In genomic region chr19:16247353-16248182, GRCh38 we compare ENCODE assay signal across 8 cellular contexts. TPM values are rescaled to one million over a fixed set of nuclear protein-coding genes. Genes with fewer than 3 reads are reported as not detected.
DNase-seq lines count a peak whose midpoint lies in the region; ATAC-seq and TF ChIP-seq lines count a peak whose summit lies in the region.

No MANE protein-coding gene starts in this region.

- TF ChIP-seq EP300 in Ishikawa (IDR thresholded peaks at IDR 0.05; ENCODE audit: borderline replicate concordance) = no peak

- no peak overlapping the region for H3K4me3 ChIP-seq in fibroblast of lung (replicated peaks in 1 of 4; ENCODE audit: control extremely low read depth in 1 of 4, insufficient read depth in 1 of 4, low read depth in 3 of 4, low read length in 4 of 4)

- H3K4me3 Mint-ChIP-seq in nephron progenitor cell = no peak overlapping the region

- no peaks in the 10 kb centered on the region for H3K9me3 Mint-ChIP-seq in nephron progenitor cell

- no peak overlapping the region for H3K4me2 ChIP-seq in fibroblast of lung (ENCODE audit: extremely low read depth, insufficient read depth, low read length)

- H3K27me3 ChIP-seq in fibroblast of lung (ENCODE audit: control insufficient read depth, insufficient read depth, low read length) = no peaks in the 10 kb centered on the region

- TF ChIP-seq RAD21 in Ishikawa (IDR thresholded peaks at IDR 0.05; ENCODE audit: low read depth) = peak; percentile 99

- ATAC-seq in HG02759 (IDR thresholded peaks at IDR 0.05; ENCODE audit: unreplicated experiment) = no peak

- peaks cover 20% of the 10 kb centered on the region for H3K27me3 Mint-ChIP-seq in nephron progenitor cell (ENCODE audit: low read depth, poor library complexity)

- H3K4me1 Mint-ChIP-seq in nephron progenitor cell = peaks cover 3% of the 10 kb centered on the region

- no peaks in the 10 kb centered on the region for H3K36me3 Mint-ChIP-seq in nephron progenitor cell (ENCODE audit: low read depth)

- no peaks in the 10 kb centered on the region for H3K36me3 ChIP-seq in fibroblast of lung (ENCODE audit: control insufficient read depth, insufficient read depth, low read length)

- peak; percentile 93 for DNase-seq in D341Med (ENCODE audit: low spot score)
- DNase-seq in RPMI8226 = peak; percentile 86
- peak; percentile 74 to 83 for DNase-seq in activated T-helper 1 cell treated with anti-CD3 and anti-CD28 coated beads, Interleukin-2, amount 50 U/mL, for 16 hours (ENCODE audit: low read depth in 1 of 2, low spot score in 1 of 2)
- peak; percentile 47 to 70 for DNase-seq in fibroblast of lung (ENCODE audit: low read depth in 2 of 2)
- peak; percentile 96 for DNase-seq in nephron progenitor cell
- DNase-seq in stimulated activated naive CD4-positive, alpha-beta T cell treated with Interleukin-2 at 50 U/mL for 16 hours (lab: John Stamatoyannopoulos, UW) = peak; percentile 66

- H3K27ac Mint-ChIP-seq in nephron progenitor cell = no peak overlapping the region

- no peaks in the 10 kb centered on the region for H3K4me1 ChIP-seq in fibroblast of lung (ENCODE audit: control insufficient read depth, extremely low read depth, insufficient read depth, low read length)

- no peak overlapping the region for H3K27ac ChIP-seq in fibroblast of lung (ENCODE audit: insufficient read depth, low read length)

- H3K9ac ChIP-seq in fibroblast of lung (ENCODE audit: insufficient read depth, low read length) = no peak overlapping the region

- no peaks in the 10 kb centered on the region for H3K9me3 ChIP-seq in fibroblast of lung (ENCODE audit: control insufficient read depth, insufficient read depth, low read depth, low read length)

- no peak overlapping the region for H2AFZ ChIP-seq in fibroblast of lung (ENCODE audit: low read length)

- no peaks in the 10 kb centered on the region for H3K79me2 ChIP-seq in fibroblast of lung (ENCODE audit: control insufficient read depth, insufficient read depth, low read length)

- H4K20me1 ChIP-seq in fibroblast of lung (ENCODE audit: control insufficient read depth, extremely low read depth, insufficient read depth, low read length) = no peaks in the 10 kb centered on the region

- TF ChIP-seq CTCF in fibroblast of lung (conservative IDR thresholded peaks at IDR 0.05 in 1 of 2, IDR thresholded peaks at IDR 0.05 in 1 of 2; ENCODE audit: low read depth in 1 of 2, low read length in 2 of 2) (peak; percentile 93 to 95), nephron progenitor cell (IDR thresholded peaks at IDR 0.05) (peak; percentile 83)

TF ChIP-seq in Ishikawa, 13 proteins besides CTCF, POLR2A, EP300 and RAD21:
- TF ChIP-seq CEBPB (IDR thresholded peaks at IDR 0.05) (no peak), USF1 (IDR thresholded peaks at IDR 0.05) (no peak), NFIC (IDR thresholded peaks at IDR 0.05) (no peak), MAX (IDR thresholded peaks at IDR 0.05) (no peak), TCF12 (IDR thresholded peaks at IDR 0.05; ENCODE audit: low read depth) (no peak), EGR1 (IDR thresholded peaks at IDR 0.05) (no peak), ZBTB7A (IDR thresholded peaks at IDR 0.05; ENCODE audit: low read depth) (no peak), YY1 (IDR thresholded peaks at IDR 0.05; ENCODE audit: low read depth) (no peak)
TF ChIP-seq in Ishikawa: peak in this region for 0.

RNA-seq across cellular contexts. Expression of gene AP1M1, which starts 49.9 kb away (rescaled TPM):
- total RNA-seq in fibroblast of lung = 48.5 and 113 TPM in 2 replicates
- 94.4 and 130 TPM in 2 replicates for polyA plus RNA-seq in fibroblast of lung
- polyA plus RNA-seq in fibroblast of lung (2012) = 107 and 162 TPM in 2 replicates
- polyA minus RNA-seq in fibroblast of lung (ENCODE audit: low replicate concordance) = 192 and 224 TPM in 2 replicates
